ENCODE assay signal across 10 cellular contexts in genomic region chr7:143289888-143290287, GRCh38. TPM values are rescaled to one million over a fixed set of nuclear protein-coding genes. Genes with fewer than 3 reads are reported as not detected.
A peak's percentile ranks its signal among the peaks of the same experiment; 100 is the strongest.
DNase-seq lines count a peak whose midpoint lies in the region; ATAC-seq, FAIRE-seq and TF ChIP-seq lines count a peak whose summit lies in the region.
"Not testable (repeated sequence)": the region's sequence is repeated elsewhere in the genome, so short reads cannot be mapped to it uniquely, and the experiment has no call there.
"Had no signal": no experiment of that assay in that cellular context is flagged by ENCODE, and none has a peak within 500 bp of the region (broad histone marks: within the 10 kb centered on the region; RNA-seq: fewer than 3 reads in every experiment).

No MANE protein-coding gene starts in this region.

- H3K4me1 Mint-ChIP-seq in activated CD4-positive, alpha-beta T cell treated with anti-CD3 and anti-CD28 coated beads for 36 hours: peaks cover 49% of the 10 kb centered on the region
- H3K4me1 Mint-ChIP-seq in astrocyte (ENCODE audit: low read depth, unreplicated experiment): not testable (repeated sequence)
- peaks cover 22% of the 10 kb centered on the region for H3K4me1 Mint-ChIP-seq in progenitor cell of endocrine pancreas (ENCODE audit: low read depth)

- H3K36me3 ChIP-seq in ACC112 (ENCODE audit: insufficient read depth, low read length) (peaks cover 24% of the 10 kb centered on the region), MM.1S (replicated peaks; ENCODE audit: insufficient read depth, low read length) (peaks cover 20% of the 10 kb centered on the region), astrocyte (ENCODE audit: insufficient read depth, low read length) (peaks cover 19% of the 10 kb centered on the region), lower lobe of right lung (peaks cover 38% of the 10 kb centered on the region)

- not testable (repeated sequence) for H3K27me3 Mint-ChIP-seq in activated CD4-positive, alpha-beta T cell treated with anti-CD3 and anti-CD28 coated beads for 36 hours; astrocyte (ENCODE audit: low read depth, unreplicated experiment); progenitor cell of endocrine pancreas

- TF ChIP-seq CTCF in GM12864 (IDR thresholded peaks at IDR 0.05; ENCODE audit: low read depth, low read length, missing control alignments); MM.1S (IDR thresholded peaks at IDR 0.05; ENCODE audit: low read length); astrocyte (IDR thresholded peaks at IDR 0.05; ENCODE audit: insufficient read depth, low read depth, low read length); epithelial cell of esophagus (IDR thresholded peaks at IDR 0.05; ENCODE audit: insufficient read depth, low read depth, low read length, missing control alignments); lower lobe of right lung (IDR thresholded peaks at IDR 0.05); progenitor cell of endocrine pancreas (IDR thresholded peaks at IDR 0.05; ENCODE audit: unreplicated experiment): not testable (repeated sequence)

- H3K36me3 Mint-ChIP-seq in activated CD4-positive, alpha-beta T cell treated with anti-CD3 and anti-CD28 coated beads for 36 hours (ENCODE audit: low read depth): peaks cover 57% of the 10 kb centered on the region
- H3K36me3 Mint-ChIP-seq in astrocyte (ENCODE audit: low read depth, unreplicated experiment) (peaks cover 16% of the 10 kb centered on the region), progenitor cell of endocrine pancreas (ENCODE audit: insufficient read depth) (peaks cover 28% of the 10 kb centered on the region)

- peak overlapping the region; percentile 91 for H3K4me3 ChIP-seq in ACC112 (ENCODE audit: low read depth, low read length)
- H3K4me3 ChIP-seq in GM12864 (ENCODE audit: low read depth, low read length): peak overlapping the region; percentile 87; the same call in 1 of the 2 replicates
- peak overlapping the region; percentile 70 for H3K4me3 ChIP-seq in MM.1S (ENCODE audit: low read length)
- peak overlapping the region; percentile 92 for H3K4me3 ChIP-seq in astrocyte (ENCODE audit: insufficient read depth, low read depth, low read length)
- peak overlapping the region; percentile 80 for H3K4me3 ChIP-seq in epithelial cell of esophagus (ENCODE audit: low read length)
- peak overlapping the region; percentile 99 for H3K4me3 ChIP-seq in lower lobe of right lung

- not testable (repeated sequence) for H3K9me3 ChIP-seq in MM.1S (replicated peaks; ENCODE audit: insufficient read depth, low read length); astrocyte (ENCODE audit: insufficient read depth, low read depth, low read length); lower lobe of right lung

- H3K27me3 ChIP-seq in ACC112 (ENCODE audit: insufficient read depth, low read length); MM.1S (replicated peaks; ENCODE audit: insufficient read depth, low read length); astrocyte (ENCODE audit: insufficient read depth, low read length); lower lobe of right lung (ENCODE audit: low read depth): not testable (repeated sequence)

- ATAC-seq in activated CD4-positive, alpha-beta T cell treated with anti-CD3 and anti-CD28 coated beads for 36 hours; lower lobe of right lung: not testable (repeated sequence)

- not testable (repeated sequence) for H3K9me2 ChIP-seq in MM.1S (replicated peaks; ENCODE audit: insufficient read depth, low read length)

- not testable (repeated sequence) for H2AFZ ChIP-seq in ACC112 (ENCODE audit: low read length, unreplicated experiment); MM.1S (ENCODE audit: low read length); astrocyte (ENCODE audit: low read depth, low read length)

- intact Hi-C loops in activated CD4-positive, alpha-beta T cell treated with anti-CD3 and anti-CD28 coated beads for 36 hours (cut with DNase I, micrococcal nuclease): loop anchor here in 1 of 2 experiments (2.0 kb wide), 1 partner anchor 481 kb away; no protein-coding TSS in a partner anchor
- intact Hi-C loops in lower lobe of right lung (cut with DNase I): not testable (repeated sequence)

- H3F3A ChIP-seq in MM.1S (ENCODE audit: insufficient read depth, low read length): not testable (repeated sequence)

- H3K9ac ChIP-seq in MM.1S (ENCODE audit: low read length) (peak overlapping the region; percentile 92; the same call in 1 of the 2 replicates), astrocyte (ENCODE audit: low read length) (peak overlapping the region; percentile 94)

- peak overlapping the region; percentile 98 for H3K27ac Mint-ChIP-seq in activated CD4-positive, alpha-beta T cell treated with anti-CD3 and anti-CD28 coated beads for 36 hours
- H3K27ac Mint-ChIP-seq in astrocyte (ENCODE audit: unreplicated experiment) (peak overlapping the region; percentile 4), progenitor cell of endocrine pancreas (peak overlapping the region; percentile 84)

- H3K79me2 ChIP-seq in ACC112 (ENCODE audit: control insufficient read depth, insufficient read depth, low read length, unreplicated experiment) (peaks cover 51% of the 10 kb centered on the region), MM.1S (ENCODE audit: low read length) (peaks cover 55% of the 10 kb centered on the region), astrocyte (ENCODE audit: insufficient read depth, low read length) (peaks cover 52% of the 10 kb centered on the region)

- DNase-seq in GM12864 (ENCODE audit: low read depth); MM.1S; activated CD4-positive, alpha-beta T cell treated with anti-CD3 and anti-CD28 coated beads for 36 hours; astrocyte (ENCODE audit: low read depth); epithelial cell of esophagus (ENCODE audit: low read depth); lower lobe of right lung; progenitor cell of endocrine pancreas (ENCODE audit: low spot score, unreplicated experiment): not testable (repeated sequence)

- POLR2A ChIA-PET in activated CD4-positive, alpha-beta T cell treated with anti-CD3 and anti-CD28 coated beads for 36 hours (lab: Charles Lee): interaction anchor here (0.6 to 1.4 kb wide), 9 partner anchors 9 to 49 kb away, joined by 3 to 10 read pairs (median 4); partner anchors contain the start of gene GSTK1

- FAIRE-seq in astrocyte (lab: Jason Lieb, UNC): not testable (repeated sequence)

- H3K9me3 Mint-ChIP-seq in activated CD4-positive, alpha-beta T cell treated with anti-CD3 and anti-CD28 coated beads for 36 hours (ENCODE audit: low read depth); astrocyte (ENCODE audit: unreplicated experiment); progenitor cell of endocrine pancreas (ENCODE audit: low read depth): not testable (repeated sequence)

- CTCF ChIA-PET in activated CD4-positive, alpha-beta T cell treated with anti-CD3 and anti-CD28 coated beads for 36 hours (lab: Charles Lee): interaction anchor here (0.6 to 13.9 kb wide), 8 partner anchors 10 to 1400 kb away, joined by 3 to 182 read pairs (median 5); no protein-coding TSS in a partner anchor

- not testable (repeated sequence) for H4K20me1 ChIP-seq in MM.1S (ENCODE audit: insufficient read depth, low read length)
- peaks cover 31% of the 10 kb centered on the region for H4K20me1 ChIP-seq in astrocyte (ENCODE audit: insufficient read depth, low read length)

- H3K4me1 ChIP-seq in ACC112 (ENCODE audit: control insufficient read depth, insufficient read depth, low read length, unreplicated experiment) (peaks cover 22% of the 10 kb centered on the region), MM.1S (ENCODE audit: low read length) (peaks cover 16% of the 10 kb centered on the region), lower lobe of right lung (peaks cover 35% of the 10 kb centered on the region)
- H3K4me1 ChIP-seq in astrocyte (ENCODE audit: insufficient read depth, low read length): not testable (repeated sequence)

- peak overlapping the region; percentile 45 for H3K27ac ChIP-seq in ACC112 (ENCODE audit: low read depth, low read length)
- not testable (repeated sequence) for H3K27ac ChIP-seq in MM.1S (ENCODE audit: low read length); astrocyte (ENCODE audit: low read depth, low read length); lower lobe of right lung

- H3K4me2 ChIP-seq in MM.1S (ENCODE audit: low read depth, low read length) (peak overlapping the region; percentile 76), astrocyte (ENCODE audit: low read length) (peak overlapping the region; percentile 94)

- H3K4me3 Mint-ChIP-seq in activated CD4-positive, alpha-beta T cell treated with anti-CD3 and anti-CD28 coated beads for 36 hours: peak overlapping the region; percentile 89
- H3K4me3 Mint-ChIP-seq in astrocyte (ENCODE audit: unreplicated experiment) (peak overlapping the region; percentile 95), progenitor cell of endocrine pancreas (ENCODE audit: low read depth) (peak overlapping the region; percentile 94)

RNA-seq across cellular contexts. Expression of gene CASP2, which starts 1.7 kb away (rescaled TPM):
- total RNA-seq in activated CD4-positive, alpha-beta T cell treated with anti-CD3 and anti-CD28 coated beads for 36 hours: 100 to 1,000 TPM in 1 of 2 experiments, 10 to 100 TPM in 1; 91.1 to 106 TPM
- total RNA-seq in astrocyte (32.6 and 38.0 TPM in 2 replicates), lower lobe of right lung (33.7 TPM), progenitor cell of endocrine pancreas (65.5 and 68.9 TPM in 2 replicates)

RNA-seq across cellular contexts. Expression of gene TMEM139, which starts 5.1 kb away (rescaled TPM):
- total RNA-seq in activated CD4-positive, alpha-beta T cell treated with anti-CD3 and anti-CD28 coated beads for 36 hours: 1 to 10 TPM; 1.2 to 2.3 TPM
- total RNA-seq in astrocyte (0.20 TPM in 1 of 2 replicates, not detected in the other), lower lobe of right lung (25.9 TPM), progenitor cell of endocrine pancreas (4.7 and 5.1 TPM in 2 replicates)
- total RNA-seq: dermis microvascular lymphatic vessel endothelial cell had no signal

RNA-seq across cellular contexts. Expression of gene CLCN1, which starts 26.0 kb away (rescaled TPM):
- total RNA-seq in activated CD4-positive, alpha-beta T cell treated with anti-CD3 and anti-CD28 coated beads for 36 hours: under 1 TPM; 0.07 to 0.09 TPM
- total RNA-seq in astrocyte (not detected in 2 replicates), lower lobe of right lung (not detected), progenitor cell of endocrine pancreas (0.09 and 0.14 TPM in 2 replicates)
- total RNA-seq: A172, dermis microvascular lymphatic vessel endothelial cell had no signal

RNA-seq across cellular contexts. Expression of gene GSTK1, which starts 26.6 kb away (rescaled TPM):
- total RNA-seq in activated CD4-positive, alpha-beta T cell treated with anti-CD3 and anti-CD28 coated beads for 36 hours: 100 to 1,000 TPM; 176 to 219 TPM
- total RNA-seq in astrocyte (97.5 and 102 TPM in 2 replicates), lower lobe of right lung (152 TPM), progenitor cell of endocrine pancreas (110 and 114 TPM in 2 replicates)

Comparison
In these comparisons a context has a peak if more than half of its experiments do, and no peak if none do; other contexts are left out.
1. H3K27ac Mint-ChIP-seq: peak in every context shown above with its lines; median percentile 98 in activated CD4-positive, alpha-beta T cell treated with anti-CD3 and anti-CD28 coated beads for 36 hours; 84 in progenitor cell of endocrine pancreas; 4 in astrocyte.